ENCODE assay signal across 8 cellular contexts in genomic region chr4:39638358-39639239, GRCh38. TPM values are rescaled to one million over a fixed set of nuclear protein-coding genes. Genes with fewer than 3 reads are reported as not detected.
A peak's percentile ranks its signal among the peaks of the same experiment; 100 is the strongest.
DNase-seq lines count a peak whose midpoint lies in the region; ATAC-seq and FAIRE-seq lines count a peak whose summit lies in the region.

Gene SMIM14, minus strand, starts transcription at chr4:39638865. Its CDS starts 33,720 bp downstream, at chr4:39605145.

- no peaks in the 10 kb centered on the region for H3K27me3 ChIP-seq in NT2/D1 (ENCODE audit: insufficient read depth, insufficient read length)
- H3K27me3 ChIP-seq in endocrine pancreas (ENCODE audit: control insufficient read depth, insufficient read depth, low read length) = no peaks in the 10 kb centered on the region

- ATAC-seq in GM21360 (IDR thresholded peaks at IDR 0.05; ENCODE audit: unreplicated experiment) = peak; percentile 72

- H3K9me3 ChIP-seq in NT2/D1 (ENCODE audit: insufficient read depth, low read length) (no peaks in the 10 kb centered on the region), endocrine pancreas (ENCODE audit: control insufficient read depth, low read length) (no peaks in the 10 kb centered on the region)

- H3K4me3 ChIP-seq in NT2/D1 (ENCODE audit: insufficient read length, low read depth) = peak within 1 kb of the TSS; percentile 85
- peak within 1 kb of the TSS; percentile 99 for H3K4me3 ChIP-seq in endocrine pancreas (ENCODE audit: control insufficient read depth, insufficient read depth, low read length)

- DNase-seq in COR-L47 (lab: John Stamatoyannopoulos, UW) (peak; percentile 97), HTR-8/SVneo (ENCODE audit: insufficient read length, low spot score) (peak; percentile 97), NT2/D1 (ENCODE audit: low read depth, low spot score) (peak; percentile 84), mesenteric fat pad (ENCODE audit: low spot score) (peak; percentile 99)
- peak; percentile 77 for DNase-seq in activated CD8-positive, alpha-beta memory T cell treated with anti-CD3 and anti-CD28 coated beads, Interleukin-2, amount 50 U/mL, for 24 hours (ENCODE audit: extremely low read depth)
- peak; percentile 68 for DNase-seq in stimulated activated CD8-positive, alpha-beta memory T cell treated with anti-CD3 and anti-CD28 coated beads, Interleukin-15, amount 100 ng/mL, for 1 hour (ENCODE audit: low read depth)

- H3K4me1 ChIP-seq in NT2/D1 (ENCODE audit: insufficient read depth, insufficient read length) = no peaks in the 10 kb centered on the region
- H3K4me1 ChIP-seq in endocrine pancreas (ENCODE audit: control insufficient read depth, insufficient read depth, low read length) = no peaks in the 10 kb centered on the region

- peak; percentile 88 for FAIRE-seq in HTR-8/SVneo (lab: Jason Lieb, UNC)

- H3K9ac ChIP-seq in NT2/D1 (ENCODE audit: insufficient read length, low read depth) (peak within 1 kb of the TSS; percentile 77), endocrine pancreas (ENCODE audit: control insufficient read depth, insufficient read depth, low read length) (peak within 1 kb of the TSS; percentile 83)

- no peaks in the 10 kb centered on the region for H3K36me3 ChIP-seq in NT2/D1 (ENCODE audit: insufficient read depth, insufficient read length, low read length)
- no peaks in the 10 kb centered on the region for H3K36me3 ChIP-seq in endocrine pancreas (ENCODE audit: control insufficient read depth, insufficient read depth, low read length)

RNA-seq across cellular contexts. Expression of gene SMIM14, which starts in this region (rescaled TPM):
- 43.1 TPM for total RNA-seq in mesenteric fat pad

Comparison
In these comparisons a context has a peak if more than half of its experiments do, and no peak if none do; other contexts are left out.
1. Peak in every context shown above with its lines: DNase-seq, ATAC-seq and H3K4me3 ChIP-seq.